In the genomic region with DNA sequence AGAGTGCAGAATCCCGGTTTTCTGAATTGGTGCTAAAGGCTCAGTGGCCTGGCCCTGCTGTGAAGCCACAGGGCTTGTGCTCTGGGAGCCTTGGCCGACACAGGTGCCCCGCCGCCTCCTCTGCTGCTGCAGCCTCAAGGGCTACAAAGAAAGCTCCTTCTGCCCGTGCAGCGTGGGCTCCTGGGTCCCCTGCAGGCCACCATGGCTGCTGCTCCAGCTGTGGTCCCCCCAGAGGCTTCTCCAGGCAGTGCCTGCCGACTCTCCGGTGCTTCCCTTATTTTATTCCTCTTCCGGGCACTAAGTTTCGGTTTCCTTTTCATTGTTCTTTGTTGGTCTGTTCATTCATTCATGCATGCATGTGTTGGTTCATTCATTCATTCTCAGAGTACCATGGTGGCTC, we compare ENCODE assay signal across 10 cellular contexts. TPM values are rescaled to one million over a fixed set of nuclear protein-coding genes. Genes with fewer than 3 reads are reported as not detected.
DNase-seq lines count a peak whose midpoint lies in the region; ATAC-seq, FAIRE-seq and TF ChIP-seq lines count a peak whose summit lies in the region.
"Had no signal": no experiment of that assay in that cellular context is flagged by ENCODE, and none has a peak within 500 bp of the region (broad histone marks: within the 10 kb centered on the region; RNA-seq: fewer than 3 reads in every experiment).

No MANE protein-coding gene starts in this region.

- POLR2A ChIA-PET in GM12878 (lab: Charles Lee), result interaction anchor here (1.4 kb wide), 1 partner anchor 16 kb away, joined by 4 read pairs; no protein-coding TSS in a partner anchor

- no peak for TF ChIP-seq POLR2A in GM12878 (IDR thresholded peaks at IDR 0.05; ENCODE audit: low read depth, low read length)

- H2AFZ ChIP-seq in GM12878 (ENCODE audit: control insufficient read depth, low read depth, low read length), result no peak overlapping the region; the same call in 1 of the 2 replicates

- peaks cover 25% of the 10 kb centered on the region for H3K4me1 Mint-ChIP-seq in T-helper 2 cell treated with Interferon-gamma antibody and Interleukin-4, amounts not matched to agents 5 μg/mL and 100 μg/mL, for 36 hours (ENCODE audit: low read depth)

- peak overlapping the region; percentile 39 for H3K27ac ChIP-seq in GM12878 (ENCODE audit: control insufficient read depth, insufficient read depth)

- H3K4me3 Mint-ChIP-seq in T-helper 2 cell treated with Interferon-gamma antibody and Interleukin-4, amounts not matched to agents 5 μg/mL and 100 μg/mL, for 36 hours, result peak overlapping the region; percentile 41

- peaks cover 22% of the 10 kb centered on the region for H3K79me2 ChIP-seq in GM12878 (ENCODE audit: control insufficient read depth, insufficient read depth, low read length)

- H4K20me1 ChIP-seq in GM12878 (ENCODE audit: control insufficient read depth, insufficient read depth), result no peaks in the 10 kb centered on the region; the same call in 1 of the 2 replicates

- in situ Hi-C loops in GM12878 (cut with MboI), result no loop called here

- H3K27me3 Mint-ChIP-seq in T-helper 2 cell treated with Interferon-gamma antibody and Interleukin-4, amounts not matched to agents 5 μg/mL and 100 μg/mL, for 36 hours (ENCODE audit: low read depth), result no peaks in the 10 kb centered on the region

- no peak for DNase-seq in T-helper 2 cell treated with Interferon-gamma antibody and Interleukin-4, amounts not matched to agents 5 μg/mL and 100 μg/mL, for 36 hours (ENCODE audit: low spot score)
- no peak for DNase-seq in T-helper 2 cell
- DNase-seq in GM12878 (ENCODE audit: low read depth, low spot score), result no peak
- peak; percentile 64 for DNase-seq in pons (ENCODE audit: low spot score)
- DNase-seq in stimulated activated CD8-positive, alpha-beta memory T cell treated with anti-CD3 and anti-CD28 coated beads, Interleukin-4, amount 100 ng/mL, for 48 hours, result no peak
- no peak for DNase-seq in islet precursor cell
- DNase-seq: kidney glomerular epithelial cell, T-helper 9 cell had no signal

- H3K4me1 ChIP-seq in GM12878 (ENCODE audit: control insufficient read depth, insufficient read depth, low read length), result peaks cover 14% of the 10 kb centered on the region

- peak in 2 of 3 experiments; percentile 12 to 22; a peak in 1 of 6 replicates for TF ChIP-seq CTCF in GM12878 (IDR thresholded peaks at IDR 0.05 in 2 of 3, conservative IDR thresholded peaks at IDR 0.05 in 1 of 3; ENCODE audit: control insufficient read depth in 2 of 3, extremely low read depth in 1 of 3, insufficient read depth in 1 of 3, low read depth in 3 of 3, low read length in 3 of 3)

- FAIRE-seq in GM12878 (lab: Jason Lieb, UNC), result no peak

- ATAC-seq in HG02973 (IDR thresholded peaks at IDR 0.05; ENCODE audit: unreplicated experiment) (peak; percentile 55), GM12878 (peak; percentile 78), GM18873 (IDR thresholded peaks at IDR 0.05; ENCODE audit: low FRiP score, unreplicated experiment) (no peak)

- H3K9me3 ChIP-seq in GM12878 (replicated peaks; ENCODE audit: control insufficient read depth, insufficient read depth, low read length), result no peaks in the 10 kb centered on the region

- no peaks in the 10 kb centered on the region for H3K27me3 ChIP-seq in GM12878 (replicated peaks in 1 of 2; ENCODE audit: control insufficient read depth in 2 of 2, insufficient read depth in 2 of 2, low read length in 1 of 2)

- SMC1A ChIA-PET in GM12878 (lab: Charles Lee; ENCODE audit: uncharacterized antibody, unreplicated experiment), result interaction anchor here (1.1 to 3.1 kb wide), 4 partner anchors 8 to 16 kb away, joined by 3 to 19 read pairs (median 6); no protein-coding TSS in a partner anchor

- H3K36me3 Mint-ChIP-seq in T-helper 2 cell treated with Interferon-gamma antibody and Interleukin-4, amounts not matched to agents 5 μg/mL and 100 μg/mL, for 36 hours (ENCODE audit: low read depth), result peaks cover 5% of the 10 kb centered on the region

- no peak for TF ChIP-seq RAD21 in GM12878 (IDR thresholded peaks at IDR 0.05; ENCODE audit: insufficient read depth, low read depth, low read length)

- peak overlapping the region; percentile 24; the same call in 1 of the 2 replicates for H3K9ac ChIP-seq in GM12878 (ENCODE audit: control insufficient read depth, insufficient read depth, low read length)

- no peak for TF ChIP-seq EP300 in GM12878 (IDR thresholded peaks at IDR 0.05; ENCODE audit: borderline replicate concordance in 1 of 2, control insufficient read depth in 1 of 2, low read depth in 2 of 2, low read length in 2 of 2)

- H3K36me3 ChIP-seq in GM12878 (ENCODE audit: control insufficient read depth in 2 of 2, insufficient read depth in 2 of 2, low read length in 1 of 2), result peaks cover 0 to 6% of the 10 kb centered on the region in 2 experiments; a peak in 2 of 4 replicates

- no peak overlapping the region for H3K4me3 ChIP-seq in GM12878

- no TSS peak for BruUV-seq in GM12878 (replicated peaks; lab: Mats Ljungman, UMichigan)

- intact Hi-C loops in GM12878 (cut with micrococcal nuclease; ENCODE audit: unreplicated experiment), result loop anchor here (5.0 kb wide), 1 partner anchor 220 kb away; no protein-coding TSS in a partner anchor

- CTCF ChIA-PET in GM12878 (lab: Yijun Ruan, JAX), result interaction anchor here (0.7 to 1.7 kb wide), 2 partner anchors 16 to 66 kb away, joined by 3 to 7 read pairs; no protein-coding TSS in a partner anchor

- RAD21 ChIA-PET in GM12878 (lab: Charles Lee; ENCODE audit: unreplicated experiment), result interaction anchor here (0.9 to 1.5 kb wide), 2 partner anchors 15 to 56 kb away, joined by 3 read pairs; no protein-coding TSS in a partner anchor

- 25% methylated on average over 10 of the region's 10 CpGs for WGBS in GM12878 (ENCODE audit: insufficient coverage, insufficient replicate concordance, low lambda C conversion rate, missing lambda C conversion rate)

- H3K9me3 Mint-ChIP-seq in T-helper 2 cell treated with Interferon-gamma antibody and Interleukin-4, amounts not matched to agents 5 μg/mL and 100 μg/mL, for 36 hours, result no peaks in the 10 kb centered on the region

- peak overlapping the region; percentile 67 for H3K27ac Mint-ChIP-seq in T-helper 2 cell treated with Interferon-gamma antibody and Interleukin-4, amounts not matched to agents 5 μg/mL and 100 μg/mL, for 36 hours

- peak overlapping the region; percentile 51 for H3K4me2 ChIP-seq in GM12878 (ENCODE audit: control insufficient read depth, insufficient read depth)

TF ChIP-seq in GM12878, 131 proteins besides CTCF, POLR2A, EP300 and RAD21 (continues in another document):
- TF ChIP-seq YY1 (IDR thresholded peaks at IDR 0.05; ENCODE audit: low read depth, low read length), result peak; percentile 47; the same call in 1 of the 2 replicates
- peak; percentile 40 for TF ChIP-seq MEF2B (IDR thresholded peaks at IDR 0.05; ENCODE audit: partially characterized antibody, poor library complexity, severe bottlenecking)
- TF ChIP-seq POU2F2 (IDR thresholded peaks at IDR 0.05; ENCODE audit: borderline replicate concordance, low read depth, low read length), result 0 out of 3 replicates have a peak, but pooled peaks have one; percentile 10
- TF ChIP-seq TCF12 (IDR thresholded peaks at IDR 0.05; ENCODE audit: low read depth, low read length), result 0 out of 2 replicates have a peak, but pooled peaks have one; percentile 34
- TF ChIP-seq, protein P1, sequence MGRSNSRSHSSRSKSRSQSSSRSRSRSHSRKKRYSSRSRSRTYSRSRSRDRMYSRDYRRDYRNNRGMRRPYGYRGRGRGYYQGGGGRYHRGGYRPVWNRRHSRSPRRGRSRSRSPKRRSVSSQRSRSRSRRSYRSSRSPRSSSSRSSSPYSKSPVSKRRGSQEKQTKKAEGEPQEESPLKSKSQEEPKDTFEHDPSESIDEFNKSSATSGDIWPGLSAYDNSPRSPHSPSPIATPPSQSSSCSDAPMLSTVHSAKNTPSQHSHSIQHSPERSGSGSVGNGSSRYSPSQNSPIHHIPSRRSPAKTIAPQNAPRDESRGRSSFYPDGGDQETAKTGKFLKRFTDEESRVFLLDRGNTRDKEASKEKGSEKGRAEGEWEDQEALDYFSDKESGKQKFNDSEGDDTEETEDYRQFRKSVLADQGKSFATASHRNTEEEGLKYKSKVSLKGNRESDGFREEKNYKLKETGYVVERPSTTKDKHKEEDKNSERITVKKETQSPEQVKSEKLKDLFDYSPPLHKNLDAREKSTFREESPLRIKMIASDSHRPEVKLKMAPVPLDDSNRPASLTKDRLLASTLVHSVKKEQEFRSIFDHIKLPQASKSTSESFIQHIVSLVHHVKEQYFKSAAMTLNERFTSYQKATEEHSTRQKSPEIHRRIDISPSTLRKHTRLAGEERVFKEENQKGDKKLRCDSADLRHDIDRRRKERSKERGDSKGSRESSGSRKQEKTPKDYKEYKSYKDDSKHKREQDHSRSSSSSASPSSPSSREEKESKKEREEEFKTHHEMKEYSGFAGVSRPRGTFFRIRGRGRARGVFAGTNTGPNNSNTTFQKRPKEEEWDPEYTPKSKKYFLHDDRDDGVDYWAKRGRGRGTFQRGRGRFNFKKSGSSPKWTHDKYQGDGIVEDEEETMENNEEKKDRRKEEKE (IDR thresholded peaks at IDR 0.05), result no peak
- TF ChIP-seq ETV6 (conservative IDR thresholded peaks at IDR 0.05 in 1 of 2, IDR thresholded peaks at IDR 0.05 in 1 of 2; ENCODE audit: borderline replicate concordance in 1 of 2, low read depth in 1 of 2), result peak in 1 of 2 experiments; percentile 62; a peak in 2 of 4 replicates

RNA-seq across cellular contexts. Expression of a gene that starts 53.1 kb away (rescaled TPM):
- total RNA-seq in GM12878 (2013; cell fraction: nucleolus; rRNA removed), result 68.0 and 69.9 TPM in 2 replicates
- total RNA-seq in GM12878 (2014; rRNA removed) (4.6 and 5.1 TPM in 2 replicates), GM12878 (2014; rRNA removed; fragmentation: Illumina TruSeq; extraction: Trizol) (5.4 and 6.3 TPM in 2 replicates), GM12878 (2021) (41.7 and 43.2 TPM in 2 replicates)
- 8.0 TPM for polyA plus RNA-seq in GM12878 (2011; ENCODE audit: low read depth)
- polyA plus RNA-seq in GM12878 (2011; rRNA removed) (2.1 and 3.8 TPM in 2 replicates), GM12878 (2014; fragmentation: Illumina TruSeq; extraction: Trizol) (13.6 and 16.8 TPM in 2 replicates), GM12878 (2014; fragmentation: Nextera tagmentation; extraction: Ambion mirVana) (1 to 10 TPM; 1.4 to 1.7 TPM), GM12878 (2014; rRNA removed) (11.3 and 12.8 TPM in 2 replicates), GM12878 (2016; fragmentation: Nextera tagmentation; extraction: Ambion mirVana) (1 to 10 TPM; 1.2 to 1.5 TPM)
- polyA plus RNA-seq in GM12878 (2011; cell fraction: cytosol; rRNA removed), result 7.6 and 13.2 TPM in 2 replicates
- 20.8 and 26.8 TPM in 2 replicates for polyA plus RNA-seq in GM12878 (2011; cell fraction: nucleus; rRNA removed)
- polyA plus RNA-seq in GM12878 (2012), result 18.2 and 19.7 TPM in 2 replicates
- polyA minus RNA-seq in GM12878 (2011; rRNA and poly(A)+ RNA removed), result 13.8 and 19.1 TPM in 2 replicates
- polyA minus RNA-seq in GM12878 (2011; cell fraction: cytosol; rRNA and poly(A)+ RNA removed), result 15.9 and 18.3 TPM in 2 replicates
- 13.7 and 25.9 TPM in 2 replicates for polyA minus RNA-seq in GM12878 (2011; cell fraction: nucleus; rRNA and poly(A)+ RNA removed)
